ENCODE assay signal across 8 cellular contexts in genomic region chr20:46117704-46118467, GRCh38. TPM values are rescaled to one million over a fixed set of nuclear protein-coding genes. Genes with fewer than 3 reads are reported as not detected.
DNase-seq lines count a peak whose midpoint lies in the region; ATAC-seq and TF ChIP-seq lines count a peak whose summit lies in the region.

TSS of gene CD40 (plus strand) at chr20:46118314. CDS start at chr20:46118344, 30 bp downstream.

- ATAC-seq in GM19351 (IDR thresholded peaks at IDR 0.05; ENCODE audit: unreplicated experiment) (peak; percentile 74), HG03520 (IDR thresholded peaks at IDR 0.05; ENCODE audit: unreplicated experiment) (peak; percentile 64)

- H3K4me3 ChIP-seq in BLaER1: peak within 1 kb of the TSS; percentile 71
- peak within 1 kb of the TSS; percentile 42 for H3K4me3 ChIP-seq in astrocyte of the spinal cord (ENCODE audit: low read depth, low read length)
- peak within 1 kb of the TSS; percentile 36 to 55 (median 48) for H3K4me3 ChIP-seq in sigmoid colon

- H3K27ac ChIP-seq in BLaER1 (peak within 1 kb of the TSS; percentile 65), sigmoid colon (peak within 1 kb of the TSS; percentile 77 to 87 (median 82))

- TF ChIP-seq EP300 in sigmoid colon (IDR thresholded peaks at IDR 0.05): no peak

- TF ChIP-seq CTCF in astrocyte of the spinal cord (IDR thresholded peaks at IDR 0.05; ENCODE audit: low read depth, low read length): no peak
- TF ChIP-seq CTCF in sigmoid colon (IDR thresholded peaks at IDR 0.05): no peak

- H4K20me1 ChIP-seq in BLaER1: peaks cover 43% of the 10 kb centered on the region

- peak; percentile 63 for DNase-seq in T-helper 9 cell
- peak; percentile 59 for DNase-seq in astrocyte of the spinal cord (ENCODE audit: low read depth, low spot score)
- peak in 45 of 51 donors; percentile 3 to 67 (median 35) for DNase-seq in hypothalamus (lab: John Stamatoyannopoulos, UW)
- peak; percentile 95 for DNase-seq in sigmoid colon
- DNase-seq in superior temporal gyrus (ENCODE audit: extremely low spot score): no peak

- H3K4me1 ChIP-seq in BLaER1: peaks cover 44% of the 10 kb centered on the region
- peaks cover 0 to 45% (median 20%) of the 10 kb centered on the region in 4 donors for H3K4me1 ChIP-seq in sigmoid colon

- TF ChIP-seq POLR2A in sigmoid colon (IDR thresholded peaks at IDR 0.05): no peak

- peak within 1 kb of the TSS; percentile 95 for H3K4me2 ChIP-seq in BLaER1

- WGBS in sigmoid colon, 2 donors: 6 to 32% methylated on average over 40 of the region's 40 CpGs

- H3K9ac ChIP-seq in BLaER1: peak within 1 kb of the TSS; percentile 71

- H3K9me3 ChIP-seq in BLaER1 (no peaks in the 10 kb centered on the region), sigmoid colon (no peaks in the 10 kb centered on the region)

- in situ Hi-C loops in astrocyte of the spinal cord (cut with HindIII; ENCODE audit: low sequenced_read_pairs): no loop called here

- H3K36me3 ChIP-seq in BLaER1 (peaks cover 13% of the 10 kb centered on the region), sigmoid colon (peaks cover 0 to 9% (median 0%) of the 10 kb centered on the region in 4 donors)

- no peaks in the 10 kb centered on the region for H3K27me3 ChIP-seq in BLaER1
- no peaks in the 10 kb centered on the region for H3K27me3 ChIP-seq in sigmoid colon

- intact Hi-C loops in sigmoid colon (cut with DNase I): no loop called here

RNA-seq across cellular contexts. Expression of gene CD40, which starts in this region (rescaled TPM):
- total RNA-seq in sigmoid colon: 10 to 100 TPM in 2 of 4 donors, 1 to 10 TPM in 2; 5.0 to 15.6 (median 11.1) TPM
- 10 to 100 TPM in 1 of 3 donors, 1 to 10 TPM in 2; 3.6 to 25.2 (median 7.9) TPM for polyA plus RNA-seq in sigmoid colon
